In genomic region chr12:20390846-20391245, GRCh38 we compare ENCODE assay signal across 1 cellular context.
TF ChIP-seq lines count a peak whose summit lies in the region.

No MANE protein-coding gene starts in this region.

TF ChIP-seq in GM23338, 12 proteins besides CTCF, POLR2A, EP300 and RAD21 (continued from another document):
- TF ChIP-seq ETS1 (IDR thresholded peaks at IDR 0.05) (no peak), JUNB (IDR thresholded peaks at IDR 0.05; ENCODE audit: unreplicated experiment) (no peak), POLR2AphosphoS5 (IDR thresholded peaks at IDR 0.05; ENCODE audit: low read depth) (no peak), ZNF331 (CRISPR knock-in tag; IDR thresholded peaks at IDR 0.05; ENCODE audit: low read depth) (no peak), ZNF114 (CRISPR knock-in tag; IDR thresholded peaks at IDR 0.05) (no peak), REST (IDR thresholded peaks at IDR 0.05; ENCODE audit: unreplicated experiment) (no peak), EZH2phosphoT487 (IDR thresholded peaks at IDR 0.05; ENCODE audit: unreplicated experiment) (no peak), CREB1 (CRISPR knock-in tag; IDR thresholded peaks at IDR 0.05; ENCODE audit: low read depth) (no peak)
